Comparison of ENCODE assay signal across 1 cellular context in the genomic region with DNA sequence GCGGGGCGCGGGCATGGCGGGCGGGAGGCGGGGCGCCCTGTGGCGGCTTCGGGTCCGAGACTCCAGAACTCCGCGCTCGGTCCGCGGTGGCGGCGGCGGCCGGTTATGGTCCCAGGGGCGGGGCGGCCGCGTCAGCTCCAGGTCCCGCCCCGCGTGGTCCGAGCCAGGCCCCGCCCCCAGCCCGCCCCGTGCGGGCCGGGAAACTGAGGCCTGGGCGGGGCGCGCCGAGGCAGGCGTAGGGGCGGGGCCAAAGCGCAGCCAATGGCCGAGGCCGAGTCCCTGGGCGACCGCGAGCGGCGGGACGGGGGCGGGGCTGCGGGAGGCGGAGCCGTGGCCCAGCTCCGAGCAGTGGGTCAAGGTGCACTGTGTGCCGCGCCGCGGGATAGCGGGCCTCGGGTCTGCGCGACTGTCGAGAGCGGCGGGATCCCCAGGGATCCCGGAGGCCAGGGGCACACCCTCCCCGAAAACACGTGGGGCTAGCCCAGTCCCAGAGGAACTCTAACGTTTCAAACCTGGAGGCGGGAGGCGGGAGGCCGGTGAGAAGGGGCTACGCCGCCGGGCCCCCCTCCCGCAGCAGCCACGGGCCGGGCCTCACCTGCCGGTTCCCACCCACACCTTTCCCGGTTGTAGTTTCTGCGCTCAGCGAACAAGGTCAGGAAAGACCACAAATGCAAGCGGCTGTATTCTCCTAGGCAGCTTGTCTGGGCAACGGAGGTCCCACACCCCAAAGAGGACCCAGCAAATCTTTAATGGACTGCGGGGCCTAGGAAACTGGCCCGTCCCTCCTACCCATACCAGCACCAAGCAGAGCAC.
A peak's percentile ranks its signal among the peaks of the same experiment; 100 is the strongest.
TF ChIP-seq lines count a peak whose summit lies in the region.

A gene (minus strand): TSS at position 78 of the 813 bp plus-strand sequence. CDS start 63 bp downstream, at position 15.

TF ChIP-seq in K562, 482 proteins besides CTCF, POLR2A, EP300 and RAD21 (continued from another document and continues in another):
- TF ChIP-seq, protein P1, sequence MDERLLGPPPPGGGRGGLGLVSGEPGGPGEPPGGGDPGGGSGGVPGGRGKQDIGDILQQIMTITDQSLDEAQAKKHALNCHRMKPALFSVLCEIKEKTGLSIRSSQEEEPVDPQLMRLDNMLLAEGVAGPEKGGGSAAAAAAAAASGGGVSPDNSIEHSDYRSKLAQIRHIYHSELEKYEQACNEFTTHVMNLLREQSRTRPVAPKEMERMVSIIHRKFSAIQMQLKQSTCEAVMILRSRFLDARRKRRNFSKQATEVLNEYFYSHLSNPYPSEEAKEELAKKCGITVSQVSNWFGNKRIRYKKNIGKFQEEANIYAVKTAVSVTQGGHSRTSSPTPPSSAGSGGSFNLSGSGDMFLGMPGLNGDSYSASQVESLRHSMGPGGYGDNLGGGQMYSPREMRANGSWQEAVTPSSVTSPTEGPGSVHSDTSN (CRISPR knock-in tag; IDR thresholded peaks at IDR 0.05; ENCODE audit: low read depth) = no peak
- TF ChIP-seq, protein P1 (tag; conservative IDR thresholded peaks at IDR 0.05; ENCODE audit: low read depth) = no peak
- TF ChIP-seq ATF1 (CRISPR knock-in tag; IDR thresholded peaks at IDR 0.05) = no peak
- peak; percentile 80; the same call in 1 of the 2 replicates for TF ChIP-seq ATF1 (tag; IDR thresholded peaks at IDR 0.05)
- TF ChIP-seq NR2F6 (CRISPR knock-in tag; IDR thresholded peaks at IDR 0.05) = peak; percentile 59
- TF ChIP-seq DMBX1 (CRISPR knock-in tag; IDR thresholded peaks at IDR 0.05; ENCODE audit: borderline replicate concordance) = peak; percentile 44; the same call in 1 of the 2 replicates
- TF ChIP-seq YY1 (IDR thresholded peaks at IDR 0.05; ENCODE audit: borderline replicate concordance in 1 of 3, control insufficient read depth in 1 of 3, extremely low read depth in 1 of 3, insufficient read depth in 3 of 3, insufficient read length in 1 of 3, insufficient replicate concordance in 2 of 3, low read depth in 1 of 3, low read length in 2 of 3) = peak in 1 of 3 experiments; percentile 71
- TF ChIP-seq KLF1 (tag; IDR thresholded peaks at IDR 0.05) = peak; percentile 82; the same call in 1 of the 2 replicates
- TF ChIP-seq MTF1 (CRISPR knock-in tag; IDR thresholded peaks at IDR 0.05; ENCODE audit: borderline replicate concordance) = 0 out of 2 replicates have a peak, but pooled peaks have one; percentile 14
- peak; percentile 22 for TF ChIP-seq ZFP36 (IDR thresholded peaks at IDR 0.05; ENCODE audit: low read depth, low read length, partially characterized antibody)
- TF ChIP-seq ZNF699 (CRISPR knock-in tag; IDR thresholded peaks at IDR 0.05; ENCODE audit: insufficient replicate concordance) = no peak
- no peak for TF ChIP-seq TAF15 (IDR thresholded peaks at IDR 0.05; ENCODE audit: low read depth, low read length)
- TF ChIP-seq HOXB6 (CRISPR knock-in tag; IDR thresholded peaks at IDR 0.05; ENCODE audit: borderline replicate concordance) = peak; percentile 78; the same call in 1 of the 2 replicates
- no peak for TF ChIP-seq BRCA1 (IDR thresholded peaks at IDR 0.05)
- no peak for TF ChIP-seq BRCA1 (CRISPR knock-in tag; IDR thresholded peaks at IDR 0.05)
- TF ChIP-seq, protein P2, sequence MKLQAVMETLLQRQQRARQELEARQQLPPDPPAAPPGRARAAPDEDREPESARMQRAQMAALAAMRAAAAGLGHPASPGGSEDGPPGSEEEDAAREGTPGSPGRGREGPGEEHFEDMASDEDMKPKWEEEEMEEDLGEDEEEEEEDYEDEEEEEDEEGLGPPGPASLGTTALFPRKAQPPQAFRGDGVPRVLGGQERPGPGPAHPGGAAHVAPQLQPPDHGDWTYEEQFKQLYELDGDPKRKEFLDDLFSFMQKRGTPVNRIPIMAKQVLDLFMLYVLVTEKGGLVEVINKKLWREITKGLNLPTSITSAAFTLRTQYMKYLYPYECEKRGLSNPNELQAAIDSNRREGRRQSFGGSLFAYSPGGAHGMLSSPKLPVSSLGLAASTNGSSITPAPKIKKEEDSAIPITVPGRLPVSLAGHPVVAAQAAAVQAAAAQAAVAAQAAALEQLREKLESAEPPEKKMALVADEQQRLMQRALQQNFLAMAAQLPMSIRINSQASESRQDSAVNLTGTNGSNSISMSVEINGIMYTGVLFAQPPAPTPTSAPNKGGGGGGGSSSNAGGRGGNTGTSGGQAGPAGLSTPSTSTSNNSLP (IDR thresholded peaks at IDR 0.05; ENCODE audit: borderline replicate concordance, low read depth, low read length) = no peak; the same call in 1 of the 2 replicates
- 0 out of 2 replicates have a peak, but pooled peaks have one; percentile 16 for TF ChIP-seq GTF2F1 (IDR thresholded peaks at IDR 0.05; ENCODE audit: low read depth, low read length)
- TF ChIP-seq MAZ (CRISPR knock-in tag; conservative IDR thresholded peaks at IDR 0.05 in 1 of 2, IDR thresholded peaks at IDR 0.05 in 1 of 2) = peak in 1 of 2 experiments; percentile 37; a peak in 2 of 4 replicates
- TF ChIP-seq BRD4 (IDR thresholded peaks at IDR 0.05) = peak; percentile 23; the same call in 1 of the 2 replicates
- peak; percentile 53 for TF ChIP-seq MYC (IDR thresholded peaks at IDR 0.05; ENCODE audit: low read depth, low read length)
- peak; percentile 95 for TF ChIP-seq MYC (CRISPR knock-in tag; IDR thresholded peaks at IDR 0.05; ENCODE audit: borderline replicate concordance, low read depth)
- TF ChIP-seq SAP30 (IDR thresholded peaks at IDR 0.05; ENCODE audit: borderline replicate concordance, insufficient read depth, low read depth, low read length, poor library complexity, severe bottlenecking) = peak; percentile 97
- TF ChIP-seq, protein P3, sequence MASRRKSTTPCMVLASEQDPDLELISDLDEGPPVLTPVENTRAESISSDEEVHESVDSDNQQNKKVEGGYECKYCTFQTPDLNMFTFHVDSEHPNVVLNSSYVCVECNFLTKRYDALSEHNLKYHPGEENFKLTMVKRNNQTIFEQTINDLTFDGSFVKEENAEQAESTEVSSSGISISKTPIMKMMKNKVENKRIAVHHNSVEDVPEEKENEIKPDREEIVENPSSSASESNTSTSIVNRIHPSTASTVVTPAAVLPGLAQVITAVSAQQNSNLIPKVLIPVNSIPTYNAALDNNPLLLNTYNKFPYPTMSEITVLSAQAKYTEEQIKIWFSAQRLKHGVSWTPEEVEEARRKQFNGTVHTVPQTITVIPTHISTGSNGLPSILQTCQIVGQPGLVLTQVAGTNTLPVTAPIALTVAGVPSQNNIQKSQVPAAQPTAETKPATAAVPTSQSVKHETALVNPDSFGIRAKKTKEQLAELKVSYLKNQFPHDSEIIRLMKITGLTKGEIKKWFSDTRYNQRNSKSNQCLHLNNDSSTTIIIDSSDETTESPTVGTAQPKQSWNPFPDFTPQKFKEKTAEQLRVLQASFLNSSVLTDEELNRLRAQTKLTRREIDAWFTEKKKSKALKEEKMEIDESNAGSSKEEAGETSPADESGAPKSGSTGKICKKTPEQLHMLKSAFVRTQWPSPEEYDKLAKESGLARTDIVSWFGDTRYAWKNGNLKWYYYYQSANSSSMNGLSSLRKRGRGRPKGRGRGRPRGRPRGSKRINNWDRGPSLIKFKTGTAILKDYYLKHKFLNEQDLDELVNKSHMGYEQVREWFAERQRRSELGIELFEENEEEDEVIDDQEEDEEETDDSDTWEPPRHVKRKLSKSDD (conservative IDR thresholded peaks at IDR 0.05; ENCODE audit: low read length) = peak; percentile 12; the same call in 1 of the 2 replicates
- TF ChIP-seq, protein P4, sequence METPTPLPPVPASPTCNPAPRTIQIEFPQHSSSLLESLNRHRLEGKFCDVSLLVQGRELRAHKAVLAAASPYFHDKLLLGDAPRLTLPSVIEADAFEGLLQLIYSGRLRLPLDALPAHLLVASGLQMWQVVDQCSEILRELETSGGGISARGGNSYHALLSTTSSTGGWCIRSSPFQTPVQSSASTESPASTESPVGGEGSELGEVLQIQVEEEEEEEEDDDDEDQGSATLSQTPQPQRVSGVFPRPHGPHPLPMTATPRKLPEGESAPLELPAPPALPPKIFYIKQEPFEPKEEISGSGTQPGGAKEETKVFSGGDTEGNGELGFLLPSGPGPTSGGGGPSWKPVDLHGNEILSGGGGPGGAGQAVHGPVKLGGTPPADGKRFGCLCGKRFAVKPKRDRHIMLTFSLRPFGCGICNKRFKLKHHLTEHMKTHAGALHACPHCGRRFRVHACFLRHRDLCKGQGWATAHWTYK (CRISPR knock-in tag; IDR thresholded peaks at IDR 0.05) = peak; percentile 77
- TF ChIP-seq BHLHE40 (IDR thresholded peaks at IDR 0.05; ENCODE audit: low read length) = peak; percentile 34; the same call in 1 of the 2 replicates
- peak; percentile 74; the same call in 1 of the 2 replicates for TF ChIP-seq CHD2 (IDR thresholded peaks at IDR 0.05; ENCODE audit: low read depth, low read length)
- no peak for TF ChIP-seq THRAP3 (IDR thresholded peaks at IDR 0.05; ENCODE audit: borderline replicate concordance)
- peak; percentile 64 for TF ChIP-seq GABPB2 (CRISPR knock-in tag; conservative IDR thresholded peaks at IDR 0.05)
- peak; percentile 23 for TF ChIP-seq RBBP5 (IDR thresholded peaks at IDR 0.05; ENCODE audit: borderline replicate concordance, insufficient read depth, low read length, poor library complexity, severe bottlenecking)
- TF ChIP-seq SMAD1 (IDR thresholded peaks at IDR 0.05; ENCODE audit: low read depth, low read length, partially characterized antibody) = peak; percentile 10
- TF ChIP-seq, protein P5, sequence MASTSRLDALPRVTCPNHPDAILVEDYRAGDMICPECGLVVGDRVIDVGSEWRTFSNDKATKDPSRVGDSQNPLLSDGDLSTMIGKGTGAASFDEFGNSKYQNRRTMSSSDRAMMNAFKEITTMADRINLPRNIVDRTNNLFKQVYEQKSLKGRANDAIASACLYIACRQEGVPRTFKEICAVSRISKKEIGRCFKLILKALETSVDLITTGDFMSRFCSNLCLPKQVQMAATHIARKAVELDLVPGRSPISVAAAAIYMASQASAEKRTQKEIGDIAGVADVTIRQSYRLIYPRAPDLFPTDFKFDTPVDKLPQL (IDR thresholded peaks at IDR 0.05; ENCODE audit: extremely low read depth, insufficient read length) = no peak
- TF ChIP-seq, protein P6, sequence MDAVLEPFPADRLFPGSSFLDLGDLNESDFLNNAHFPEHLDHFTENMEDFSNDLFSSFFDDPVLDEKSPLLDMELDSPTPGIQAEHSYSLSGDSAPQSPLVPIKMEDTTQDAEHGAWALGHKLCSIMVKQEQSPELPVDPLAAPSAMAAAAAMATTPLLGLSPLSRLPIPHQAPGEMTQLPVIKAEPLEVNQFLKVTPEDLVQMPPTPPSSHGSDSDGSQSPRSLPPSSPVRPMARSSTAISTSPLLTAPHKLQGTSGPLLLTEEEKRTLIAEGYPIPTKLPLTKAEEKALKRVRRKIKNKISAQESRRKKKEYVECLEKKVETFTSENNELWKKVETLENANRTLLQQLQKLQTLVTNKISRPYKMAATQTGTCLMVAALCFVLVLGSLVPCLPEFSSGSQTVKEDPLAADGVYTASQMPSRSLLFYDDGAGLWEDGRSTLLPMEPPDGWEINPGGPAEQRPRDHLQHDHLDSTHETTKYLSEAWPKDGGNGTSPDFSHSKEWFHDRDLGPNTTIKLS (IDR thresholded peaks at IDR 0.05; ENCODE audit: borderline replicate concordance, low read depth) = no peak
- TF ChIP-seq DDX20 (tag; IDR thresholded peaks at IDR 0.05; ENCODE audit: low read depth) = no peak
- TF ChIP-seq SMC3 (conservative IDR thresholded peaks at IDR 0.05; ENCODE audit: insufficient read depth, low read depth, low read length) = 0 out of 2 replicates have a peak, but pooled peaks have one; percentile 28
- TF ChIP-seq MTA1 (IDR thresholded peaks at IDR 0.05; ENCODE audit: borderline replicate concordance) = no peak
- peak; percentile 23 for TF ChIP-seq ZSCAN32 (CRISPR knock-in tag; IDR thresholded peaks at IDR 0.05)
- peak; percentile 72; the same call in 1 of the 2 replicates for TF ChIP-seq E2F3 (CRISPR knock-in tag; IDR thresholded peaks at IDR 0.05)
- no peak for TF ChIP-seq COPS2 (conservative IDR thresholded peaks at IDR 0.05)
- peak; percentile 35; the same call in 1 of the 2 replicates for TF ChIP-seq TCF7L2 (IDR thresholded peaks at IDR 0.05; ENCODE audit: low read depth, low read length)
- TF ChIP-seq RCOR1 (IDR thresholded peaks at IDR 0.05; ENCODE audit: borderline replicate concordance in 1 of 2, low read depth in 2 of 2, low read length in 2 of 2) = peak in 1 of 2 experiments; percentile 15; a peak in 2 of 4 replicates
- TF ChIP-seq, protein P7, sequence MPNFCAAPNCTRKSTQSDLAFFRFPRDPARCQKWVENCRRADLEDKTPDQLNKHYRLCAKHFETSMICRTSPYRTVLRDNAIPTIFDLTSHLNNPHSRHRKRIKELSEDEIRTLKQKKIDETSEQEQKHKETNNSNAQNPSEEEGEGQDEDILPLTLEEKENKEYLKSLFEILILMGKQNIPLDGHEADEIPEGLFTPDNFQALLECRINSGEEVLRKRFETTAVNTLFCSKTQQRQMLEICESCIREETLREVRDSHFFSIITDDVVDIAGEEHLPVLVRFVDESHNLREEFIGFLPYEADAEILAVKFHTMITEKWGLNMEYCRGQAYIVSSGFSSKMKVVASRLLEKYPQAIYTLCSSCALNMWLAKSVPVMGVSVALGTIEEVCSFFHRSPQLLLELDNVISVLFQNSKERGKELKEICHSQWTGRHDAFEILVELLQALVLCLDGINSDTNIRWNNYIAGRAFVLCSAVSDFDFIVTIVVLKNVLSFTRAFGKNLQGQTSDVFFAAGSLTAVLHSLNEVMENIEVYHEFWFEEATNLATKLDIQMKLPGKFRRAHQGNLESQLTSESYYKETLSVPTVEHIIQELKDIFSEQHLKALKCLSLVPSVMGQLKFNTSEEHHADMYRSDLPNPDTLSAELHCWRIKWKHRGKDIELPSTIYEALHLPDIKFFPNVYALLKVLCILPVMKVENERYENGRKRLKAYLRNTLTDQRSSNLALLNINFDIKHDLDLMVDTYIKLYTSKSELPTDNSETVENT (CRISPR knock-in tag; IDR thresholded peaks at IDR 0.05) = peak; percentile 77
- no peak; the same call in 1 of the 2 replicates for TF ChIP-seq ZNF586 (CRISPR knock-in tag; conservative IDR thresholded peaks at IDR 0.05)
